In the genomic region with DNA sequence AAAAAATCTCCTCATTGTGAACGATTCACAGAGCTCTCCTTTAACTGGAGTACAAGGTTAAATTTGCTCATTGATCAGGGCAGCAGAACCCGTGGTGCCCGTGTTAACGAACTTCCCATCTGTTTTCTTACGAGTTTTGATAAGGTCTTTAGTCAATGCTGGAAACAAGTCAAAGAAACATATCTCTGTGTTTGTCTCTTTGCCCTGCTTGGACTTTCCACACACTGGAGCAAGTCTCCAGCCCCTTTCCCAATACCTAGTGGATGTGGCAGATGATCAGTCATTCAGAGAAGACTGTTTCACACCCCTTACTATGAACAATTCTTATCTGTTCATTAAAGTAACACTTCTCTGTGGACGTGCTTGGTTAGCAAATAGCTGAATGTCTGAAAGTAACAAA, we compare ENCODE assay signal across 1 cellular context.
TF ChIP-seq lines count a peak whose summit lies in the region.

No MANE protein-coding gene starts in this region.

TF ChIP-seq in IMR-90, 13 proteins besides CTCF, POLR2A, EP300 and RAD21:
- no peak for TF ChIP-seq BHLHE40 (IDR thresholded peaks at IDR 0.05; ENCODE audit: low read depth, low read length)
- TF ChIP-seq, protein P1, sequence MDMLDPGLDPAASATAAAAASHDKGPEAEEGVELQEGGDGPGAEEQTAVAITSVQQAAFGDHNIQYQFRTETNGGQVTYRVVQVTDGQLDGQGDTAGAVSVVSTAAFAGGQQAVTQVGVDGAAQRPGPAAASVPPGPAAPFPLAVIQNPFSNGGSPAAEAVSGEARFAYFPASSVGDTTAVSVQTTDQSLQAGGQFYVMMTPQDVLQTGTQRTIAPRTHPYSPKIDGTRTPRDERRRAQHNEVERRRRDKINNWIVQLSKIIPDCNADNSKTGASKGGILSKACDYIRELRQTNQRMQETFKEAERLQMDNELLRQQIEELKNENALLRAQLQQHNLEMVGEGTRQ (IDR thresholded peaks at IDR 0.05; ENCODE audit: low read depth, low read length), result no peak
